1 cellular context compared by ENCODE assay signal in the genomic region with DNA sequence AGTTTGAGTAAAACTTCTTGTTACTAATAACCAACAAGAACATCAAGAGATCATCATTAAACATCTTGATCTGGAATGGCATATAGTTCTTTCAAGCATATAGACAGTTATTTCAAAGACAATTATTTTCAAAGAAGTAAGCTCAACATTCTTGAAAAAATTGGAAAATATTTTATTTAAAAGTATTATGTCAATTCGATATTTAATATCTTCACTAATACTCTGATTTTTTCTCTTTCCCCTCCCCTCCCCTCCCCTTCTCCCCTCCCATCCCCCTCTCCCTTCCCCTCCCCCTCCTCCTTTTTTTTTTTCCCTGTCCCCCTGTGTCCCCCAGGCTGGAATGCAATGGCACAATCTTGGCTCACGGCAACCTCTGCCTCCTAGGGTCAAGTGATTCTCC.
TF ChIP-seq lines count a peak whose summit lies in the region.

No MANE protein-coding gene starts in this region.

TF ChIP-seq in K562, 482 proteins besides CTCF, POLR2A, EP300 and RAD21 (continued from another document):
- TF ChIP-seq, protein P1, sequence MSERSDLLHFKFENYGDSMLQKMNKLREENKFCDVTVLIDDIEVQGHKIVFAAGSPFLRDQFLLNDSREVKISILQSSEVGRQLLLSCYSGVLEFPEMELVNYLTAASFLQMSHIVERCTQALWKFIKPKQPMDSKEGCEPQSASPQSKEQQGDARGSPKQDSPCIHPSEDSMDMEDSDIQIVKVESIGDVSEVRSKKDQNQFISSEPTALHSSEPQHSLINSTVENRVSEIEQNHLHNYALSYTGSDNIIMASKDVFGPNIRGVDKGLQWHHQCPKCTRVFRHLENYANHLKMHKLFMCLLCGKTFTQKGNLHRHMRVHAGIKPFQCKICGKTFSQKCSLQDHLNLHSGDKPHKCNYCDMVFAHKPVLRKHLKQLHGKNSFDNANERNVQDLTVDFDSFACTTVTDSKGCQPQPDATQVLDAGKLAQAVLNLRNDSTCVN (CRISPR knock-in tag; IDR thresholded peaks at IDR 0.05), result no peak
- no peak for TF ChIP-seq RREB1 (CRISPR knock-in tag; IDR thresholded peaks at IDR 0.05)
- TF ChIP-seq PCBP2 (IDR thresholded peaks at IDR 0.05; ENCODE audit: low read depth, low read length, poor library complexity, severe bottlenecking), result peak; percentile 23
- no peak for TF ChIP-seq ZNF212 (CRISPR knock-in tag; IDR thresholded peaks at IDR 0.05)
- no peak for TF ChIP-seq RNF219 (CRISPR knock-in tag; IDR thresholded peaks at IDR 0.05)
